In genomic region chr20:1326031-1326930, GRCh38 we compare ENCODE assay signal across 8 cellular contexts. TPM values are rescaled to one million over a fixed set of nuclear protein-coding genes. Genes with fewer than 3 reads are reported as not detected.
A peak's percentile ranks its signal among the peaks of the same experiment; 100 is the strongest.
DNase-seq lines count a peak whose midpoint lies in the region; ATAC-seq and TF ChIP-seq lines count a peak whose summit lies in the region.

No MANE protein-coding gene starts in this region.

- peaks cover 2% of the 10 kb centered on the region for H3K27me3 Mint-ChIP-seq in neural progenitor cell (ENCODE audit: insufficient read depth, low read depth)

- peaks cover 3% of the 10 kb centered on the region for H3K36me3 Mint-ChIP-seq in neural progenitor cell

- H3K9ac ChIP-seq in BLaER1 (peak overlapping the region; percentile 97), neural progenitor cell (peak overlapping the region; percentile 98)

- H3K9me3 ChIP-seq in BLaER1, result no peaks in the 10 kb centered on the region
- H3K9me3 ChIP-seq in esophagus (ENCODE audit: control insufficient read depth in 2 of 2, insufficient read depth in 1 of 2, low read depth in 1 of 2, low read length in 1 of 2), result no peaks in the 10 kb centered on the region
- H3K9me3 ChIP-seq in neural progenitor cell (ENCODE audit: low read depth), result no peaks in the 10 kb centered on the region

- peak overlapping the region; percentile 96 for H3K27ac ChIP-seq in BLaER1
- peak overlapping the region; percentile 95 to 100 for H3K27ac ChIP-seq in esophagus (ENCODE audit: low read depth in 2 of 2, low read length in 1 of 2)
- H3K27ac ChIP-seq in neural progenitor cell, result no peak overlapping the region

- H3K27ac Mint-ChIP-seq in neural progenitor cell, result no peak overlapping the region

- 21 to 27% methylated on average over 10 of the region's 10 CpGs for WGBS in esophagus, 2 donors

- H3K4me1 Mint-ChIP-seq in neural progenitor cell, result peaks cover 16% of the 10 kb centered on the region

- ATAC-seq in GM18517 (IDR thresholded peaks at IDR 0.05; ENCODE audit: unreplicated experiment) (no peak), GM18867 (IDR thresholded peaks at IDR 0.05; ENCODE audit: unreplicated experiment) (no peak)

- H3K36me3 ChIP-seq in BLaER1 (peaks cover 18% of the 10 kb centered on the region), esophagus (ENCODE audit: control insufficient read depth in 2 of 2, insufficient read depth in 2 of 2, low read length in 1 of 2) (no peaks in the 10 kb centered on the region), neural progenitor cell (no peaks in the 10 kb centered on the region)

- no peak overlapping the region for H3K4me3 Mint-ChIP-seq in neural progenitor cell

- DNase-seq in NCI-H460 (ENCODE audit: extremely low read depth, low read depth) (peak; percentile 78), neural progenitor cell (ENCODE audit: low spot score) (no peak), NCI-H1930 (lab: John Stamatoyannopoulos, UW) (no peak), SW 1271 (lab: John Stamatoyannopoulos, UW) (no peak)

- H3K9me3 Mint-ChIP-seq in neural progenitor cell, result no peaks in the 10 kb centered on the region

- H4K20me1 ChIP-seq in BLaER1, result peaks cover 43% of the 10 kb centered on the region
- peaks cover 39% of the 10 kb centered on the region for H4K20me1 ChIP-seq in neural progenitor cell (ENCODE audit: low read depth)

- H2AFZ ChIP-seq in neural progenitor cell (replicated peaks), result no peak overlapping the region

- H3K4me2 ChIP-seq in BLaER1 (peak overlapping the region; percentile 90), neural progenitor cell (peak overlapping the region; percentile 89)

- H3K4me1 ChIP-seq in BLaER1, result peaks cover 77% of the 10 kb centered on the region
- peaks cover 9 to 34% of the 10 kb centered on the region in 2 donors for H3K4me1 ChIP-seq in esophagus (ENCODE audit: control insufficient read depth in 2 of 2, insufficient read depth in 2 of 2, low read length in 1 of 2)
- H3K4me1 ChIP-seq in neural progenitor cell, result peaks cover 4% of the 10 kb centered on the region

- H3F3A ChIP-seq in neural progenitor cell (ENCODE audit: low read depth), result no peaks in the 10 kb centered on the region

- TF ChIP-seq CTCF in neural progenitor cell (IDR thresholded peaks at IDR 0.05), result no peak

- H3K27me3 ChIP-seq in BLaER1 (no peaks in the 10 kb centered on the region), esophagus (ENCODE audit: control insufficient read depth in 1 of 2, insufficient read depth in 2 of 2, low read length in 2 of 2) (no peaks in the 10 kb centered on the region), neural progenitor cell (no peaks in the 10 kb centered on the region)

- H3K4me3 ChIP-seq in BLaER1 (peak overlapping the region; percentile 82), esophagus (ENCODE audit: low read depth in 1 of 2, low read length in 2 of 2) (peak overlapping the region; percentile 58 to 92), neural progenitor cell (peak overlapping the region; percentile 87)

- H3K79me2 ChIP-seq in neural progenitor cell (ENCODE audit: low read depth), result peaks cover 59% of the 10 kb centered on the region

RNA-seq across cellular contexts. Expression of gene SDCBP2, which starts 2.7 kb away (rescaled TPM):
- 3.6 and 5.0 TPM in 2 replicates for total RNA-seq in NCI-H460 (2014; rRNA removed; shearing (Covaris generic))
- 1.7 and 2.0 TPM in 2 replicates for polyA plus RNA-seq in NCI-H460 (2014; cell fraction: nucleus; rRNA removed)
- 100 to 1,000 TPM; 137 to 147 TPM for polyA plus RNA-seq in esophagus
- 1.6 and 6.6 TPM in 2 replicates for total RNA-seq in neural progenitor cell (ENCODE audit: low replicate concordance)
